In genomic region chr4:1589098-1589497, GRCh38 we compare ENCODE assay signal across 1 cellular context.
TF ChIP-seq lines count a peak whose summit lies in the region.

No MANE protein-coding gene starts in this region.

TF ChIP-seq in K562, 482 proteins besides CTCF, POLR2A, EP300 and RAD21 (continued from another document):
- TF ChIP-seq CUX1 (CRISPR knock-in tag; IDR thresholded peaks at IDR 0.05) = no peak
- TF ChIP-seq ILF3 (IDR thresholded peaks at IDR 0.05; ENCODE audit: borderline replicate concordance) = no peak
- no peak for TF ChIP-seq TFAM (CRISPR knock-in tag; conservative IDR thresholded peaks at IDR 0.05)
- TF ChIP-seq HEY1 (CRISPR knock-in tag; IDR thresholded peaks at IDR 0.05; ENCODE audit: borderline replicate concordance) = no peak
